In the genomic region with DNA sequence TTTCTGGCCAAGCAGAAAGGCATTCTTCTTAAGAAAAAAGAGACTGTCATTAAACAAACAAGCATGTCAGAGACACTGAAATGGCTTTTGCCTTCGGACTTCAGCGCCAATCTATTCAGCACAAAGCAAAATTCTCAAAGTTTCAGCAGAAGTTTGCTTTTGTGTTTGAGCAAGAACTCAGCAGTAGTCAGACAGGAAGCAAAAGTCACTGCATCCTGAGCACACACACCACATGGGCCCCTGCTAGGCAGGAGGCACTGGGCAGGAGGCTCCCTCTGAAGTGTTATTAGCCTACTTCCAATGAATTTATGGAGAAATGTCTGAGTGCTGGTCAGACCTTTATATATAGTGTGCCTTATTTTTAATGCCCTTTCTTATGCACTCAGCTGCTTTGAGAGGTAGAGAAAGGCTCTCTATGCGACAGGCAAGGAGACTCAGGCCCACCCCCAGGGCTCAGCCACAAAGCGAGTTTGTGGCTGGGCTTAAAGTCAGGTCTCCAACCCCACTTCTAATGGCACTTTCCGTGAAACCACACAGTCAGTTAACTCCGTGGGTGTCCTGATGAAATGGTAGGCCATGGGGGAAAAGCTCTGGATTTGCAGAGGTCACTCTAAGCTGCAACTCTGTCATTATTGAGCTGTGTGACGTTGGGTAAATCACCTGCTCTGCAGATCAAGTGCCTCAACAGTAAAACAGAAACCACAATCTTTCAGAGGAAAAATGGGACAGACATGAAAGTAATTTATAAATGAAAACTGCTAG, we compare ENCODE assay signal across 9 cellular contexts.
DNase-seq lines count a peak whose midpoint lies in the region; ATAC-seq and TF ChIP-seq lines count a peak whose summit lies in the region.
"Had no signal": no experiment of that assay in that cellular context is flagged by ENCODE, and none has a peak within 500 bp of the region (broad histone marks: within the 10 kb centered on the region; RNA-seq: fewer than 3 reads in every experiment).

No MANE protein-coding gene starts in this region.

- DNase-seq in GM13976 (ENCODE audit: low spot score) (peak; percentile 25), adipocyte (ENCODE audit: low read depth) (peak; percentile 44), omental fat pad (ENCODE audit: low spot score) (no peak), activated T-cell treated with anti-CD3 and anti-CD28 coated beads for 4 hours (no peak), 8988T (no peak)
- DNase-seq in activated effector memory CD4-positive, alpha-beta T cell treated with anti-CD3 and anti-CD28 coated beads, Interleukin-2, amount 50 U/mL, for 16 hours = no peak
- DNase-seq: MM.1S had no signal

- H3K9ac ChIP-seq in adipocyte (ENCODE audit: low read length) = peak overlapping the region; percentile 37

- H3K36me3 ChIP-seq in adipocyte (ENCODE audit: control insufficient read depth, insufficient read depth, low read length, severe bottlenecking) (no peaks in the 10 kb centered on the region), muscle layer of duodenum (ENCODE audit: control insufficient read depth in 1 of 2, insufficient read depth in 2 of 2, low read length in 2 of 2) (no peaks in the 10 kb centered on the region)

- H3K9me3 ChIP-seq in adipocyte (ENCODE audit: control insufficient read depth, low read length) (no peaks in the 10 kb centered on the region), muscle layer of duodenum (ENCODE audit: control insufficient read depth in 1 of 2, low read length in 2 of 2) (no peaks in the 10 kb centered on the region)

- H3K4me3 ChIP-seq in adipocyte (ENCODE audit: low read length) = peak overlapping the region; percentile 16
- H3K4me3 ChIP-seq in muscle layer of duodenum (ENCODE audit: low read depth in 1 of 2, low read length in 2 of 2) = no peak overlapping the region

- H3K27ac ChIP-seq in muscle layer of duodenum (ENCODE audit: low read length) = peak overlapping the region; percentile 11

- TF ChIP-seq CTCF in GM13976 (IDR thresholded peaks at IDR 0.05; ENCODE audit: borderline replicate concordance, control extremely low read depth, extremely low read depth, insufficient read depth, missing control alignments) (no peak), omental fat pad (IDR thresholded peaks at IDR 0.05) (no peak)

- peak; percentile 58 for ATAC-seq in HG02798 (IDR thresholded peaks at IDR 0.05; ENCODE audit: poor library complexity, unreplicated experiment)
- ATAC-seq in omental fat pad (ENCODE audit: low FRiP score) = no peak

- no peaks in the 10 kb centered on the region for H3K27me3 ChIP-seq in adipocyte (replicated peaks; ENCODE audit: control insufficient read depth, insufficient read depth, low read length)
- H3K27me3 ChIP-seq in muscle layer of duodenum (ENCODE audit: low read depth, low read length) = no peaks in the 10 kb centered on the region

- in situ Hi-C loops in GM13976 (cut with MboI; ENCODE audit: low sequenced_read_pairs, unreplicated experiment) = no loop called here

- peaks cover 27% of the 10 kb centered on the region for H3K4me1 ChIP-seq in adipocyte (ENCODE audit: control insufficient read depth, insufficient read depth, low read length)
- no peaks in the 10 kb centered on the region for H3K4me1 ChIP-seq in muscle layer of duodenum (ENCODE audit: control insufficient read depth in 1 of 2, insufficient read depth in 2 of 2, low read length in 2 of 2)

Comparison
In these comparisons a context has a peak if more than half of its experiments do, and no peak if none do; other contexts are left out.
1. DNase-seq: peak in GM13976 (single experiment) and adipocyte (single experiment); none in omental fat pad (single experiment), activated T-cell treated with anti-CD3 and anti-CD28 coated beads for 4 hours (single experiment), 8988T (single experiment) and activated effector memory CD4-positive, alpha-beta T cell treated with anti-CD3 and anti-CD28 coated beads, Interleukin-2, amount 50 U/mL, for 16 hours (single experiment).